ENCODE assay signal across 33 cellular contexts in genomic region chr7:137489880-137490279, GRCh38.
"Had no signal": no experiment of that assay in that cellular context is flagged by ENCODE, and none has a peak within 500 bp of the region (broad histone marks: within the 10 kb centered on the region; RNA-seq: fewer than 3 reads in every experiment).

No MANE protein-coding gene starts in this region.

- H3K4me3 ChIP-seq: adrenal gland, ascending aorta, body of pancreas, breast epithelium, cardiac muscle cell had no signal

- ATAC-seq: activated naive CD4-positive, alpha-beta T cell treated with anti-CD3 and anti-CD28 coated beads, Interleukin-2, amount 50 U/mL, for 72 hours; activated naive CD8-positive, alpha-beta T cell treated with anti-CD3 and anti-CD28 coated beads, Interleukin-2, amount 50 U/mL, for 24 hours; activated T-cell treated with anti-CD3 and anti-CD28 coated beads, Interleukin-2, amount 50 U/mL, for 4 hours; activated T-cell treated with anti-CD3 and anti-CD28 coated beads, Interleukin-2, amount 50 U/mL, for 72 hours; activated T-helper 17 cell treated with anti-CD3 and anti-CD28 coated beads, Interleukin-2, amount 50 U/mL, for 72 hours; body of pancreas had no signal

- H3K27me3 ChIP-seq: adrenal gland, ascending aorta, body of pancreas, brain microvascular endothelial cell, breast epithelium, cardiac muscle cell had no signal

- H3K9me3 ChIP-seq: ascending aorta had no signal

- FAIRE-seq: astrocyte, bronchial epithelial cell, colon had no signal

- H3K36me3 ChIP-seq: adrenal gland, ascending aorta, brain microvascular endothelial cell, breast epithelium, cardiac muscle cell had no signal

- H3K27ac ChIP-seq: adrenal gland, ascending aorta, body of pancreas, brain microvascular endothelial cell, breast epithelium, cardiac muscle cell had no signal

- DNase-seq: activated effector memory CD4-positive, alpha-beta T cell treated with anti-CD3 and anti-CD28 coated beads, Interleukin-2, amount 50 U/mL, for 16 hours; activated effector memory CD4-positive, alpha-beta T cell treated with Interleukin-2 at 50 U/mL for 16 hours; activated gamma-delta T cell; activated gamma-delta T cell treated with Interleukin-2 at 50 U/mL for 16 hours; activated naive CD4-positive, alpha-beta T cell; activated naive CD4-positive, alpha-beta T cell treated with anti-CD3 and anti-CD28 coated beads for 36 hours; activated naive CD4-positive, alpha-beta T cell treated with anti-CD3 and anti-CD28 coated beads, Interleukin-2, amount 10 ng/mL, durations not matched to agents 7 days and 5 days; activated naive CD4-positive, alpha-beta T cell treated with anti-CD3 and anti-CD28 coated beads, Interleukin-2, amount 50 U/mL, for 16 hours; activated naive CD4-positive, alpha-beta T cell treated with Interleukin-2 at 50 U/mL for 16 hours; activated naive CD8-positive, alpha-beta T cell treated with anti-CD3 and anti-CD28 coated beads for 36 hours; activated naive CD8-positive, alpha-beta T cell treated with anti-CD3 and anti-CD28 coated beads, Interleukin-2, amount 10 ng/mL, durations not matched to agents 7 days and 5 days; activated naive CD8-positive, alpha-beta T cell treated with anti-CD3 and anti-CD28 coated beads, Interleukin-2, amount 50 U/mL, for 24 hours; activated T-cell treated with anti-CD3 and anti-CD28 coated beads, Interleukin-2, amount 50 U/mL, for 4 hours; activated T-cell treated with anti-CD3 and anti-CD28 coated beads, Interleukin-2, amount 50 U/mL, for 48 hours; activated T-cell treated with anti-CD3 and anti-CD28 coated beads, Interleukin-2, amount 50 U/mL, for 72 hours; adrenal gland; amniotic stem cell; amygdala; anterior cingulate cortex; aorta; body of pancreas; brain microvascular endothelial cell; caudate nucleus; central memory CD4-positive, alpha-beta T cell; cerebellar nuclear complex had no signal

- H3K4me1 ChIP-seq: adrenal gland, ascending aorta, body of pancreas, breast epithelium had no signal
